Comparison of ENCODE assay signal across 11 cellular contexts in the genomic region with DNA sequence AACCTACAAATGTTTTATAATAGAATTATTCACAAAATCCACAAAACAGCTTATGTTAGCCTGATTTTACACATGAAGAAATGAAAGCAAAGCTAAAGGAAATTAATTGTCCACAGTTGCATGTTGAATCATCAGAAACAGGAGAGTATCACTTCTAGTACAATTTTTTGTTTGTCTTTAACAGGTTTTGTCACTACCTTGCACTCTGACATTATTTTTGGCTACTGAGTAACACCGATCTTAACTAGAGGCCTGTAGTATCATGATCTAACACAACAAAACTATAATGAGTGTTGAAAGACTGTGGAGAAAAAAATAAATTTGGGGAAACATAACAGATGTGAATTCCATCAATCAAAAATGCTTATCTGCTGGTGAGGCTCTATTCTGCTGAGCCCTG.
DNase-seq lines count a peak whose midpoint lies in the region; ATAC-seq, FAIRE-seq and TF ChIP-seq lines count a peak whose summit lies in the region.
"Had no signal": no experiment of that assay in that cellular context is flagged by ENCODE, and none has a peak within 500 bp of the region (broad histone marks: within the 10 kb centered on the region; RNA-seq: fewer than 3 reads in every experiment).

No MANE protein-coding gene starts in this region.

- FAIRE-seq in GM12892 (lab: Jason Lieb, UNC) (peak; percentile 61), bronchial epithelial cell (lab: Jason Lieb, UNC) (no peak)

- intact Hi-C loops in CD4-positive, alpha-beta T cell (cut with DNase I, micrococcal nuclease), result no loop called here
- intact Hi-C loops in lower lobe of right lung (cut with DNase I), result no loop called here

- POLR2A ChIA-PET in T-cell (lab: Charles Lee), result interaction anchor here in 1 of 2 donors (0.5 kb wide), 1 partner anchor 1258 kb away, joined by 4 read pairs; no protein-coding TSS in a partner anchor
- POLR2A ChIA-PET in CD4-positive, alpha-beta T cell (lab: Charles Lee), result interaction anchor here (0.8 to 1.1 kb wide), 2 partner anchors 20 to 43 kb away, joined by 3 to 4 read pairs; no protein-coding TSS in a partner anchor

- H3K9me3 Mint-ChIP-seq in T-cell, result no peaks in the 10 kb centered on the region
- no peaks in the 10 kb centered on the region for H3K9me3 Mint-ChIP-seq in CD4-positive, alpha-beta T cell

- H3K27ac ChIP-seq in CD4-positive, alpha-beta T cell (ENCODE audit: low read depth, low read length), result no peak overlapping the region
- no peak overlapping the region for H3K27ac ChIP-seq in lower lobe of right lung
- H3K27ac ChIP-seq: gastroesophageal sphincter had no signal

- ATAC-seq in HG03196 (IDR thresholded peaks at IDR 0.05; ENCODE audit: unreplicated experiment) (peak; percentile 71), GM18873 (IDR thresholded peaks at IDR 0.05; ENCODE audit: low FRiP score, unreplicated experiment) (no peak), T-cell (replicated peaks in 1 of 4) (no peak), lower lobe of right lung (no peak)
- ATAC-seq in CD4-positive, alpha-beta T cell (ENCODE audit: poor library complexity), result no peak
- ATAC-seq: gastroesophageal sphincter, T-helper 17 cell had no signal

- H3K27me3 Mint-ChIP-seq in T-cell, result no peaks in the 10 kb centered on the region
- H3K27me3 Mint-ChIP-seq in CD4-positive, alpha-beta T cell, result no peaks in the 10 kb centered on the region
- H3K27me3 Mint-ChIP-seq: T-helper 17 cell had no signal

- H3K4me1 Mint-ChIP-seq in T-cell, result peaks cover 48 to 54% (median 53%) of the 10 kb centered on the region in 3 donors
- H3K4me1 Mint-ChIP-seq in CD4-positive, alpha-beta T cell (ENCODE audit: low read depth), result peaks cover 52% of the 10 kb centered on the region

- CTCF ChIA-PET in T-cell (lab: Charles Lee), result interaction anchor here in 1 of 2 donors (1.3 kb wide), 1 partner anchor 13 kb away, joined by 3 read pairs; no protein-coding TSS in a partner anchor
- CTCF ChIA-PET in CD4-positive, alpha-beta T cell (lab: Charles Lee), result interaction anchor here (0.9 kb wide), 1 partner anchor 63 kb away, joined by 3 read pairs; no protein-coding TSS in a partner anchor

- H3K36me3 ChIP-seq in bronchial epithelial cell (ENCODE audit: control insufficient read depth, insufficient read depth, low read length) (no peaks in the 10 kb centered on the region), lower lobe of right lung (no peaks in the 10 kb centered on the region)
- H3K36me3 ChIP-seq: gastroesophageal sphincter had no signal

- TF ChIP-seq CTCF in GM20000 (IDR thresholded peaks at IDR 0.05; ENCODE audit: extremely low read depth, missing control alignments) (no peak), bronchial epithelial cell (IDR thresholded peaks at IDR 0.05; ENCODE audit: insufficient read depth, low read length, severe bottlenecking) (no peak), lower lobe of right lung (IDR thresholded peaks at IDR 0.05) (no peak)
- no peak for TF ChIP-seq CTCF in CD4-positive, alpha-beta T cell (IDR thresholded peaks at IDR 0.05)

- DNase-seq in GM12892 (ENCODE audit: insufficient read length) (no peak), GM20000 (ENCODE audit: low spot score) (peak; percentile 49), bronchial epithelial cell (ENCODE audit: low read depth) (peak; percentile 58), T-cell (no peak), lower lobe of right lung (no peak)
- DNase-seq in CD4-positive, alpha-beta T cell, result no peak
- DNase-seq: NCI-H1048, T-helper 17 cell had no signal

- H3K27ac Mint-ChIP-seq in T-cell, result peak overlapping the region in 1 of 2 donors; percentile 18
- no peak overlapping the region for H3K27ac Mint-ChIP-seq in CD4-positive, alpha-beta T cell
- H3K27ac Mint-ChIP-seq: T-helper 17 cell had no signal

- H3K27me3 ChIP-seq in bronchial epithelial cell (ENCODE audit: control insufficient read depth, insufficient read depth, low read length) (no peaks in the 10 kb centered on the region), lower lobe of right lung (ENCODE audit: low read depth) (no peaks in the 10 kb centered on the region)
- H3K27me3 ChIP-seq in CD4-positive, alpha-beta T cell (ENCODE audit: control insufficient read depth, insufficient read depth, low read length), result no peaks in the 10 kb centered on the region
- H3K27me3 ChIP-seq: gastroesophageal sphincter had no signal

- peaks cover 16% of the 10 kb centered on the region for H3K36me3 Mint-ChIP-seq in T-cell
- peaks cover 5% of the 10 kb centered on the region for H3K36me3 Mint-ChIP-seq in CD4-positive, alpha-beta T cell (ENCODE audit: low read depth)

- no peak overlapping the region for H3K4me3 ChIP-seq in bronchial epithelial cell (ENCODE audit: low read depth, low read length)
- no peak overlapping the region for H3K4me3 ChIP-seq in lower lobe of right lung
- H3K4me3 ChIP-seq: gastroesophageal sphincter had no signal

- H3K9me3 ChIP-seq in CD4-positive, alpha-beta T cell (ENCODE audit: control insufficient read depth, low read length), result no peaks in the 10 kb centered on the region
- no peaks in the 10 kb centered on the region for H3K9me3 ChIP-seq in lower lobe of right lung
- H3K9me3 ChIP-seq: gastroesophageal sphincter had no signal

- no peak overlapping the region for H3K4me3 Mint-ChIP-seq in T-cell
- H3K4me3 Mint-ChIP-seq in CD4-positive, alpha-beta T cell, result no peak overlapping the region
- H3K4me3 Mint-ChIP-seq: T-helper 17 cell had no signal

- H3K4me1 ChIP-seq in lower lobe of right lung, result peaks cover 22% of the 10 kb centered on the region

- TF ChIP-seq POLR2A in GM12892 (IDR thresholded peaks at IDR 0.05; ENCODE audit: low read depth, low read length), result no peak

Comparison
In these comparisons a context has a peak if more than half of its experiments do, and no peak if none do; other contexts are left out.
1. DNase-seq: peak in GM20000 (single experiment) and bronchial epithelial cell (single experiment); none in GM12892 (single experiment), T-cell (0 of 34), CD4-positive, alpha-beta T cell (0 of 10) and lower lobe of right lung (single experiment).